In the genomic region with DNA sequence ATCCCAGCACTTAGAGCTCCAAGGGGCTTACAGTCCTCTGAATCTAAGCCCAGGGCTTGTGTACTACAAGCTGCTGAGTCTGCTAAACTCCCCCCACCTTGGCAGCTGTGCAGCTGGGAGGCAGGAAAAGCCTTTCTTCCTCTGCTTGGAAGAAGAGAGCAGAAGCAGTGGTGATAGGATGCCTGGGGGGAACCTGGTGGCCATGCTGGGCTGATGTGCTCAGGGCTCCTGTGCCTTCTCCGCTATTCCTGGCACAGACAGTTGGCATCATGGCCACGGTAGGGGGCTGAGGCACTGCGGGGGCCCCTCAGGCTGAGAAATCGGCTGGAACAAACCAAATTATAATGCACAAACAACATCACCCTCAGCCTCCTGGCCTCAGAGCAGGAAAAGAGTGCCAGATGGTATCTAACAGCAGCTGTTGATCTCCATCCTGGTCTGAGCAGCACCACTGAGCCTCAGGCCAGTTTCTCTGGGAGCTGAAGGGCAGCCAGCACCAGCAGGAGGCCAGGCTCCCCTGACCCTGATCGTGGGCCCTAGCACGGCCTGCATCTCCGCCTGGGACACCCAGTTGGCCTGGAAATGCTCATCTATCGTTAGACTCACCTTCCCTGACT, we compare ENCODE assay signal across 10 cellular contexts. TPM values are rescaled to one million over a fixed set of nuclear protein-coding genes. Genes with fewer than 3 reads are reported as not detected.
DNase-seq lines count a peak whose midpoint lies in the region; ATAC-seq and TF ChIP-seq lines count a peak whose summit lies in the region.
"Had no signal": no experiment of that assay in that cellular context is flagged by ENCODE, and none has a peak within 500 bp of the region (broad histone marks: within the 10 kb centered on the region; RNA-seq: fewer than 3 reads in every experiment).

No MANE protein-coding gene starts in this region.

- no peaks in the 10 kb centered on the region for H3K9me3 Mint-ChIP-seq in osteocyte (ENCODE audit: unreplicated experiment)
- H3K9me3 Mint-ChIP-seq: CD4-positive, alpha-beta T cell had no signal

- peak; percentile 73 for DNase-seq in BE2C
- DNase-seq in Panc1 (ENCODE audit: low read depth, low spot score), result no peak
- peak in 1 of 2 donors; percentile 74 for DNase-seq in fibroblast of lung (ENCODE audit: low read depth in 2 of 2)
- DNase-seq in osteocyte (ENCODE audit: extremely low spot score, unreplicated experiment), result no peak

- no peaks in the 10 kb centered on the region for H4K20me1 ChIP-seq in fibroblast of lung (ENCODE audit: control insufficient read depth, extremely low read depth, insufficient read depth, low read length)

- H3K27ac ChIP-seq in Panc1 (ENCODE audit: low read length) (peak overlapping the region; percentile 34; the same call in 1 of the 2 replicates), fibroblast of lung (ENCODE audit: insufficient read depth, low read length) (peak overlapping the region; percentile 53)
- H3K27ac ChIP-seq: HL-60 had no signal

- POLR2A ChIA-PET in Panc1 (lab: Charles Lee), result no interaction called here

- H3K4me1 Mint-ChIP-seq in osteocyte (ENCODE audit: unreplicated experiment), result peaks cover 32% of the 10 kb centered on the region

- ATAC-seq in Panc1 (no peak), HG03175 (IDR thresholded peaks at IDR 0.05; ENCODE audit: unreplicated experiment) (no peak), GM21528 (IDR thresholded peaks at IDR 0.05; ENCODE audit: low FRiP score, unreplicated experiment) (no peak), GM21529 (IDR thresholded peaks at IDR 0.05; ENCODE audit: unreplicated experiment) (no peak), HG02840 (IDR thresholded peaks at IDR 0.05; ENCODE audit: low FRiP score, unreplicated experiment) (no peak)

- no peaks in the 10 kb centered on the region for H3K27me3 Mint-ChIP-seq in osteocyte (ENCODE audit: unreplicated experiment)
- H3K27me3 Mint-ChIP-seq: CD4-positive, alpha-beta T cell had no signal

- in situ Hi-C loops in Panc1 (cut with HindIII; ENCODE audit: low pct_unique_long_range_greater_than_20kb, low sequenced_read_pairs), result no loop called here

- H3K4me3 ChIP-seq in BE2C (ENCODE audit: low read depth, low read length) (no peak overlapping the region), Panc1 (ENCODE audit: low read depth in 2 of 2, low read length in 2 of 2) (no peak overlapping the region), fibroblast of lung (replicated peaks in 1 of 4; ENCODE audit: control extremely low read depth in 1 of 4, insufficient read depth in 1 of 4, low read depth in 3 of 4, low read length in 4 of 4) (no peak overlapping the region)

- H3K9me3 ChIP-seq in BE2C, result no peaks in the 10 kb centered on the region
- H3K9me3 ChIP-seq in Panc1 (ENCODE audit: control insufficient read depth, insufficient read depth, low read depth, low read length), result no peaks in the 10 kb centered on the region
- H3K9me3 ChIP-seq in fibroblast of lung (ENCODE audit: control insufficient read depth, insufficient read depth, low read depth, low read length), result no peaks in the 10 kb centered on the region

- H3K4me1 ChIP-seq in BE2C (peaks cover 4% of the 10 kb centered on the region), Panc1 (ENCODE audit: control insufficient read depth, insufficient read depth, low read length) (peaks cover 19% of the 10 kb centered on the region), fibroblast of lung (ENCODE audit: control insufficient read depth, extremely low read depth, insufficient read depth, low read length) (peaks cover 18% of the 10 kb centered on the region)

- BruUV-seq in Panc1 (replicated peaks; lab: Mats Ljungman, UMichigan), result no TSS peak

- CTCF ChIA-PET in Panc1 (lab: Charles Lee), result interaction anchor here (0.5 to 3.2 kb wide), 18 partner anchors 9 to 339 kb away, joined by 3 to 33 read pairs (median 4); no protein-coding TSS in a partner anchor

- intact Hi-C loops in Panc1 (cut with micrococcal nuclease; ENCODE audit: unreplicated experiment), result no loop called here

- TF ChIP-seq CTCF in BE2C (IDR thresholded peaks at IDR 0.05; ENCODE audit: low read depth, low read length) (no peak), Panc1 (IDR thresholded peaks at IDR 0.05) (no peak), fibroblast of lung (conservative IDR thresholded peaks at IDR 0.05 in 1 of 2, IDR thresholded peaks at IDR 0.05 in 1 of 2; ENCODE audit: low read depth in 1 of 2, low read length in 2 of 2) (no peak), osteocyte (IDR thresholded peaks at IDR 0.05) (no peak)

- no peak overlapping the region for H3K4me2 ChIP-seq in fibroblast of lung (ENCODE audit: extremely low read depth, insufficient read depth, low read length)

- peak overlapping the region; percentile 91 for H3K27ac Mint-ChIP-seq in osteocyte (ENCODE audit: unreplicated experiment)

- no peak overlapping the region for H3K4me3 Mint-ChIP-seq in osteocyte (ENCODE audit: unreplicated experiment)
- H3K4me3 Mint-ChIP-seq: CD4-positive, alpha-beta T cell had no signal

- peaks cover 42% of the 10 kb centered on the region for H3K36me3 Mint-ChIP-seq in osteocyte (ENCODE audit: unreplicated experiment)

- H3K79me2 ChIP-seq in fibroblast of lung (ENCODE audit: control insufficient read depth, insufficient read depth, low read length), result no peaks in the 10 kb centered on the region

- H2AFZ ChIP-seq in fibroblast of lung (ENCODE audit: low read length), result no peak overlapping the region

- H3K36me3 ChIP-seq in BE2C (no peaks in the 10 kb centered on the region; the same call in 1 of the 2 replicates), Panc1 (ENCODE audit: control insufficient read depth, insufficient read depth, low read length) (no peaks in the 10 kb centered on the region), fibroblast of lung (ENCODE audit: control insufficient read depth, insufficient read depth, low read length) (peaks cover 28% of the 10 kb centered on the region)

- H3K27me3 ChIP-seq in BE2C (no peaks in the 10 kb centered on the region), Panc1 (ENCODE audit: control insufficient read depth, insufficient read depth, low read length) (no peaks in the 10 kb centered on the region), fibroblast of lung (ENCODE audit: control insufficient read depth, insufficient read depth, low read length) (no peaks in the 10 kb centered on the region)

- H3K9ac ChIP-seq in fibroblast of lung (ENCODE audit: insufficient read depth, low read length), result no peak overlapping the region

RNA-seq across cellular contexts. Expression of a gene that starts 35.8 kb away (rescaled TPM):
- 52.5 TPM for polyA plus RNA-seq in BE2C (2012; ENCODE audit: insufficient read depth, insufficient read length, low read depth)
- total RNA-seq in Panc1 (2021; ENCODE audit: unreplicated experiment) (192 TPM), fibroblast of lung (57.3 and 138 TPM in 2 replicates), osteocyte (217 and 236 TPM in 2 replicates)
- 250 TPM for polyA plus RNA-seq in Panc1 (2012; ENCODE audit: insufficient read length)
- 131 and 137 TPM in 2 replicates for polyA plus RNA-seq in fibroblast of lung
- 145 and 152 TPM in 2 replicates for polyA plus RNA-seq in fibroblast of lung (2012)
- polyA minus RNA-seq in fibroblast of lung (ENCODE audit: low replicate concordance), result 228 and 250 TPM in 2 replicates
